30 cellular contexts compared by ENCODE assay signal in genomic region chr1:219833214-219833816, GRCh38.
DNase-seq lines count a peak whose midpoint lies in the region; ATAC-seq, FAIRE-seq and TF ChIP-seq lines count a peak whose summit lies in the region.
"Had no signal": no experiment of that assay in that cellular context is flagged by ENCODE, and none has a peak within 500 bp of the region (broad histone marks: within the 10 kb centered on the region; RNA-seq: fewer than 3 reads in every experiment).

No MANE protein-coding gene starts in this region.

- no peak overlapping the region for H2AFZ ChIP-seq in K562 (ENCODE audit: low read depth, low read length)
- H2AFZ ChIP-seq: parathyroid adenoma had no signal

- FAIRE-seq in K562 (lab: Jason Lieb, UNC): no peak
- FAIRE-seq: A549, GM12892 had no signal

- H3K9ac ChIP-seq in HUES64 (ENCODE audit: low read depth, low read length) (peak overlapping the region; percentile 51; the same call in 1 of the 2 replicates), K562 (ENCODE audit: insufficient read depth in 1 of 2, low read depth in 2 of 2, low read length in 2 of 2) (no peak overlapping the region), iPS-20b (ENCODE audit: low read depth, low read length) (peak overlapping the region; percentile 78; the same call in 1 of the 2 replicates)
- H3K9ac ChIP-seq: parathyroid adenoma had no signal

- H3K79me2 ChIP-seq in K562 (ENCODE audit: control insufficient read depth, insufficient read depth, low read length): no peaks in the 10 kb centered on the region
- H3K79me2 ChIP-seq: parathyroid adenoma had no signal

- 21% methylated on average over 3 of the region's 3 CpGs for WGBS in HUES64
- WGBS in K562 (ENCODE audit: insufficient coverage, low coverage, missing lambda C conversion rate): 8% methylated on average over 3 of the region's 3 CpGs
- 72 to 81% methylated on average over 3 of the region's 3 CpGs for WGBS in tibial nerve, 2 donors

- POLR2A ChIA-PET in K562 (lab: Yijun Ruan, JAX): interaction anchor here (1.6 kb wide), 1 partner anchor 158 kb away, joined by 5 read pairs; no protein-coding TSS in a partner anchor

- TF ChIP-seq EP300 in K562 (IDR thresholded peaks at IDR 0.05; ENCODE audit: low read length) (no peak), tibial nerve (IDR thresholded peaks at IDR 0.05) (no peak)

- intact Hi-C loops in K562 (cut with micrococcal nuclease): loop anchor here (10.0 kb wide), 2 partner anchors 281 to 521 kb away; no protein-coding TSS in a partner anchor

- H3K4me3 ChIP-seq in HUES64 (ENCODE audit: low read length) (peak overlapping the region; percentile 22; the same call in 1 of the 2 replicates), K562 (no peak overlapping the region), iPS-20b (ENCODE audit: low read length) (peak overlapping the region; percentile 47; the same call in 1 of the 2 replicates), tibial nerve (no peak overlapping the region)
- H3K4me3 ChIP-seq: A549, dorsolateral prefrontal cortex, heart right ventricle, skin epidermis, upper lobe of right lung had no signal

- H4K20me1 ChIP-seq in K562 (replicated peaks; ENCODE audit: control insufficient read depth, insufficient read depth, low read length): no peaks in the 10 kb centered on the region

- no peaks in the 10 kb centered on the region for H3K27me3 ChIP-seq in HUES64 (ENCODE audit: insufficient read depth, low read length)
- H3K27me3 ChIP-seq in K562 (ENCODE audit: control insufficient read depth in 2 of 2, insufficient read depth in 2 of 2, low read length in 2 of 2): peaks cover 11 to 12% of the 10 kb centered on the region in 2 experiments; a peak in 4 of 5 replicates
- no peaks in the 10 kb centered on the region; the same call in 1 of the 2 replicates for H3K27me3 ChIP-seq in iPS-20b (ENCODE audit: insufficient read depth, low read length)
- H3K27me3 ChIP-seq in tibial nerve: no peaks in the 10 kb centered on the region
- H3K27me3 ChIP-seq: brain microvascular endothelial cell, upper lobe of right lung had no signal

- peak; percentile 6 for DNase-seq in Ammon's horn (ENCODE audit: low spot score)
- DNase-seq in K562 (ENCODE audit: extremely low read depth in 1 of 4, low spot score in 3 of 4): no peak
- no peak for DNase-seq in tibial nerve (ENCODE audit: low spot score in 2 of 2)
- DNase-seq in activated CD8-positive, alpha-beta memory T cell treated with anti-CD3 and anti-CD28 coated beads, Interleukin-2, amount 10 ng/mL, durations not matched to agents 7 days and 5 days: no peak
- DNase-seq: activated CD8-positive, alpha-beta T cell treated with anti-CD3 and anti-CD28 coated beads for 36 hours; activated naive CD4-positive, alpha-beta T cell treated with anti-CD3 and anti-CD28 coated beads, Interleukin-2, amount 50 U/mL, for 16 hours; brain microvascular endothelial cell; CD8-positive, alpha-beta T cell; DMS153; dorsolateral prefrontal cortex; foreskin melanocyte; heart right ventricle; NCI-H1048; NCI-H1694 treated with DMSO at 0.1 percent for 48 hours; NCI-H774; retina; SIG-M5; stimulated activated naive B cell treated with anti-CD40 and anti-IgM and Interleukin-4, amounts not matched to agents 10 μg/mL and 1 μg/mL and 100 μg/mL, for 72 hours; substantia nigra; upper lobe of right lung had no signal

- no peak for TF ChIP-seq RAD21 in K562 (CRISPR knock-in tag; conservative IDR thresholded peaks at IDR 0.05 in 1 of 2, IDR thresholded peaks at IDR 0.05 in 1 of 2)

- ATAC-seq in K562 (no peak), HG02938 (IDR thresholded peaks at IDR 0.05; ENCODE audit: unreplicated experiment) (no peak), GM21381 (IDR thresholded peaks at IDR 0.05; ENCODE audit: unreplicated experiment) (no peak)
- no peak for ATAC-seq in activated CD8-positive, alpha-beta memory T cell treated with anti-CD3 and anti-CD28 coated beads, Interleukin-2, amount 10 ng/mL, durations not matched to agents 7 days and 5 days
- ATAC-seq: A549; activated CD8-positive, alpha-beta T cell treated with anti-CD3 and anti-CD28 coated beads for 36 hours; CD8-positive, alpha-beta T cell; heart right ventricle; left lobe of liver; stimulated activated naive B cell treated with anti-CD40 and anti-IgM and Interleukin-4, amounts not matched to agents 10 μg/mL and 1 μg/mL and 100 μg/mL, for 72 hours; upper lobe of right lung had no signal

- no TSS peak for BruUV-seq in K562 (replicated peaks; lab: Mats Ljungman, UMichigan)

- peak overlapping the region; percentile 82 for H3K27ac ChIP-seq in HUES64 (ENCODE audit: low read depth, low read length)
- no peak overlapping the region for H3K27ac ChIP-seq in K562 (ENCODE audit: extremely low read depth, low read depth, low read length)
- peak overlapping the region; percentile 89 for H3K27ac ChIP-seq in iPS-20b (ENCODE audit: low read length)
- H3K27ac ChIP-seq in tibial nerve: no peak overlapping the region
- H3K27ac ChIP-seq: A549, brain microvascular endothelial cell, heart right ventricle, parathyroid adenoma, skin epidermis, upper lobe of right lung had no signal

- H3K9me1 ChIP-seq in K562 (ENCODE audit: control insufficient read depth, insufficient read depth, low read length): no peaks in the 10 kb centered on the region

- H3K36me3 ChIP-seq in HUES64 (ENCODE audit: insufficient read depth, low read length): no peaks in the 10 kb centered on the region
- no peaks in the 10 kb centered on the region for H3K36me3 ChIP-seq in K562 (ENCODE audit: control insufficient read depth, insufficient read depth, low read length)
- no peaks in the 10 kb centered on the region for H3K36me3 ChIP-seq in iPS-20b (ENCODE audit: insufficient read depth, low read depth, low read length)
- no peaks in the 10 kb centered on the region for H3K36me3 ChIP-seq in tibial nerve
- H3K36me3 ChIP-seq: brain microvascular endothelial cell, heart right ventricle, upper lobe of right lung had no signal

- no peaks in the 10 kb centered on the region for H3K9me3 Mint-ChIP-seq in activated CD8-positive, alpha-beta memory T cell treated with anti-CD3 and anti-CD28 coated beads, Interleukin-2, amount 10 ng/mL, durations not matched to agents 7 days and 5 days (ENCODE audit: low read depth)
- H3K9me3 Mint-ChIP-seq: activated CD8-positive, alpha-beta T cell treated with anti-CD3 and anti-CD28 coated beads for 36 hours; CD8-positive, alpha-beta T cell had no signal

- H3K4me3 Mint-ChIP-seq in activated CD8-positive, alpha-beta memory T cell treated with anti-CD3 and anti-CD28 coated beads, Interleukin-2, amount 10 ng/mL, durations not matched to agents 7 days and 5 days: no peak overlapping the region
- H3K4me3 Mint-ChIP-seq: activated CD8-positive, alpha-beta T cell treated with anti-CD3 and anti-CD28 coated beads for 36 hours; B cell; CD8-positive, alpha-beta T cell; stimulated activated naive B cell treated with anti-CD40 and anti-IgM and Interleukin-4, amounts not matched to agents 10 μg/mL and 1 μg/mL and 100 μg/mL, for 72 hours had no signal

- no peaks in the 10 kb centered on the region for H3K4me1 Mint-ChIP-seq in activated CD8-positive, alpha-beta memory T cell treated with anti-CD3 and anti-CD28 coated beads, Interleukin-2, amount 10 ng/mL, durations not matched to agents 7 days and 5 days
- H3K4me1 Mint-ChIP-seq: B cell; stimulated activated naive B cell treated with anti-CD40 and anti-IgM and Interleukin-4, amounts not matched to agents 10 μg/mL and 1 μg/mL and 100 μg/mL, for 72 hours had no signal

- H3K4me1 ChIP-seq in HUES64 (ENCODE audit: insufficient read depth, low read length): peaks cover 25% of the 10 kb centered on the region
- peaks cover 0 to 1% of the 10 kb centered on the region in 2 experiments; a peak in 3 of 5 replicates for H3K4me1 ChIP-seq in K562 (replicated peaks in 1 of 2; ENCODE audit: control insufficient read depth in 2 of 2, insufficient read depth in 2 of 2, low read length in 2 of 2)
- H3K4me1 ChIP-seq in iPS-20b (ENCODE audit: insufficient read depth, low read length): peaks cover 23% of the 10 kb centered on the region
- no peaks in the 10 kb centered on the region for H3K4me1 ChIP-seq in tibial nerve
- H3K4me1 ChIP-seq: A549, heart right ventricle, parathyroid adenoma, upper lobe of right lung had no signal

- no peaks in the 10 kb centered on the region for H3K9me3 ChIP-seq in HUES64 (ENCODE audit: insufficient read depth, low read depth, low read length)
- H3K9me3 ChIP-seq in K562 (replicated peaks; ENCODE audit: control insufficient read depth, insufficient read depth, low read depth, low read length): no peaks in the 10 kb centered on the region
- no peaks in the 10 kb centered on the region for H3K9me3 ChIP-seq in iPS-20b (ENCODE audit: insufficient read depth, low read depth, low read length)
- no peaks in the 10 kb centered on the region for H3K9me3 ChIP-seq in tibial nerve
- H3K9me3 ChIP-seq: A549, heart right ventricle, upper lobe of right lung had no signal

- no peaks in the 10 kb centered on the region for H3K36me3 Mint-ChIP-seq in activated CD8-positive, alpha-beta memory T cell treated with anti-CD3 and anti-CD28 coated beads, Interleukin-2, amount 10 ng/mL, durations not matched to agents 7 days and 5 days
- H3K36me3 Mint-ChIP-seq: CD8-positive, alpha-beta T cell; stimulated activated naive B cell treated with anti-CD40 and anti-IgM and Interleukin-4, amounts not matched to agents 10 μg/mL and 1 μg/mL and 100 μg/mL, for 72 hours had no signal

- no peak overlapping the region for H3K27ac Mint-ChIP-seq in activated CD8-positive, alpha-beta memory T cell treated with anti-CD3 and anti-CD28 coated beads, Interleukin-2, amount 10 ng/mL, durations not matched to agents 7 days and 5 days
- H3K27ac Mint-ChIP-seq: activated CD8-positive, alpha-beta T cell treated with anti-CD3 and anti-CD28 coated beads for 36 hours; B cell; CD8-positive, alpha-beta T cell; stimulated activated naive B cell treated with anti-CD40 and anti-IgM and Interleukin-4, amounts not matched to agents 10 μg/mL and 1 μg/mL and 100 μg/mL, for 72 hours had no signal

- TF ChIP-seq CTCF in K562 (IDR thresholded peaks at IDR 0.05 in 2 of 3, conservative IDR thresholded peaks at IDR 0.05 in 1 of 3; ENCODE audit: insufficient read depth in 2 of 3, low read depth in 1 of 3, low read length in 3 of 3) (no peak), tibial nerve (IDR thresholded peaks at IDR 0.05) (no peak)

- CTCF ChIA-PET in K562 (lab: Yijun Ruan, JAX; ENCODE audit: low intra/inter-chr PET ratio): no interaction called here
- CTCF ChIA-PET in activated CD8-positive, alpha-beta memory T cell treated with anti-CD3 and anti-CD28 coated beads, Interleukin-2, amount 10 ng/mL, durations not matched to agents 7 days and 5 days (lab: Charles Lee): no interaction called here

- TF ChIP-seq POLR2A in K562 (conservative IDR thresholded peaks at IDR 0.05) (no peak), tibial nerve (IDR thresholded peaks at IDR 0.05) (no peak)

- H3K4me2 ChIP-seq in K562 (ENCODE audit: insufficient read depth, low read length): no peak overlapping the region
- H3K4me2 ChIP-seq: A549 had no signal

- no peaks in the 10 kb centered on the region for H3K27me3 Mint-ChIP-seq in activated CD8-positive, alpha-beta memory T cell treated with anti-CD3 and anti-CD28 coated beads, Interleukin-2, amount 10 ng/mL, durations not matched to agents 7 days and 5 days

- in situ Hi-C loops in K562 (cut with MboI): loop anchor here (10.0 kb wide), 1 partner anchor 941 kb away; no protein-coding TSS in a partner anchor

Comparison
In these comparisons a context has a peak if more than half of its experiments do, and no peak if none do; other contexts are left out.
1. H3K27ac ChIP-seq: peak in HUES64 (single experiment) and iPS-20b (single experiment); none in K562 (single experiment) and tibial nerve (0 of 4).
2. H3K4me3 ChIP-seq: peak in HUES64 (single experiment) and iPS-20b (single experiment); none in K562 (single experiment) and tibial nerve (0 of 4).
3. H3K9ac ChIP-seq: peak in HUES64 (single experiment) and iPS-20b (single experiment); none in K562 (0 of 2).